In the genomic region with DNA sequence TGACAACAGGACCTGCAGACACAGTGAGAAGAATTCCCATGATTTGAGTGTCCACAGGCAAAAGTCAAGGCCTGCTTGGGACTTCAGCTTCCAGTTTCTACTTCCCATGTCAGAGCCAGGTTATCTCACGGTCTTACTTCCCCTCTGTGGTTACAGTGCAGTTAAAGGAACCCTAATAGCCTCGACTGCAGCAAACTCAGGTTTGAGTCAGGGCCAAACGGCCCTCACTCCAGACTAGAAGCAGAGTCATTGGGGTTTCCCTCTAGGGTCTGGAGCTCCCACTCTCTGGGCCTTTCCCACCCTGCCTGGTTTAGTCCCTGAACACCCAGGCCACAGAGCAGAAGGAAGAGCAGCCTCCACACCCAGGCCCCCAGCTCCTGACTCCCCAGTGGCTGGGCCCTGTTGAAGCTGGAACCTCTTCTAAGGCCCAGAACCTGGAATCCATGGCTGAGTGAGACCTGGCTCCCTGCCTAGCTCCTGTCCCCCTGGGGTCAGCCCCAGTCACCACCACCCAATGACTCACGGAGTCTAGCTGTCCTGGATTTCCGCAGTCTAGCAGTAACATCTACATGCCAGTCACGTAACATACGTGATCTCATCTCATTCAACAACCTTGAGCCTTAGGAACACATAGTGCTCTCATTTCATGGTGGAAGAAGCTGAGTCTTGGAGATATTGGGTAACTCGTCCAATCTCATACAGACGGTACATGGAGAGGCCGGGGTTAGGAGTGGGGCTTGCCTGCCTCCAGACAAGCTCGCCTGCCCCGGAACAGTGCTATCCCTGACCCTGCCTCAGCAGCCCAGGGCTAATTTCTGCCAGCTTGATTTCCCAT, we compare ENCODE assay signal across 1 cellular context.
TF ChIP-seq lines count a peak whose summit lies in the region.

No MANE protein-coding gene starts in this region.

TF ChIP-seq in HepG2, 621 proteins besides CTCF, POLR2A, EP300 and RAD21 (continued from another document and continues in another):
- TF ChIP-seq ARID3A (IDR thresholded peaks at IDR 0.05; ENCODE audit: low read depth, low read length) (peak; percentile 19; the same call in 1 of the 2 replicates), ZNF790 (CRISPR knock-in tag; IDR thresholded peaks at IDR 0.05; ENCODE audit: borderline replicate concordance) (no peak), CEBPB (IDR thresholded peaks at IDR 0.05; ENCODE audit: borderline replicate concordance, low read depth, low read length) (peak; percentile 62), ZNF333 (CRISPR knock-in tag; IDR thresholded peaks at IDR 0.05; ENCODE audit: borderline replicate concordance) (peak; percentile 64; the same call in 1 of the 2 replicates), NPAS2 (CRISPR knock-in tag; IDR thresholded peaks at IDR 0.05; ENCODE audit: borderline replicate concordance) (no peak), ZNF577 (CRISPR knock-in tag; IDR thresholded peaks at IDR 0.05; ENCODE audit: borderline replicate concordance, low read depth) (no peak), DNMT1 (CRISPR knock-in tag; IDR thresholded peaks at IDR 0.05) (no peak), PTBP1 (IDR thresholded peaks at IDR 0.05; ENCODE audit: low read depth, low read length, poor library complexity, severe bottlenecking) (no peak), ZNF607 (CRISPR knock-in tag; IDR thresholded peaks at IDR 0.05; ENCODE audit: borderline replicate concordance) (0 out of 2 replicates have a peak, but pooled peaks have one; percentile 15), REXO4 (CRISPR knock-in tag; IDR thresholded peaks at IDR 0.05; ENCODE audit: borderline replicate concordance) (no peak), NFAT5 (CRISPR knock-in tag; IDR thresholded peaks at IDR 0.05) (0 out of 2 replicates have a peak, but pooled peaks have one; percentile 41), HDAC6 (IDR thresholded peaks at IDR 0.05; ENCODE audit: low read depth, low read length) (no peak), ZNF441 (CRISPR knock-in tag; IDR thresholded peaks at IDR 0.05; ENCODE audit: borderline replicate concordance) (peak; percentile 61; the same call in 1 of the 2 replicates), ZFP41 (CRISPR knock-in tag; IDR thresholded peaks at IDR 0.05; ENCODE audit: borderline replicate concordance) (no peak; the same call in 1 of the 2 replicates), KMT2B (CRISPR knock-in tag; IDR thresholded peaks at IDR 0.05) (no peak), SP5 (CRISPR knock-in tag; IDR thresholded peaks at IDR 0.05; ENCODE audit: borderline replicate concordance, low read depth) (no peak), NFRKB (IDR thresholded peaks at IDR 0.05) (no peak), ZBTB7B (CRISPR knock-in tag; IDR thresholded peaks at IDR 0.05) (no peak), FOXA3 (CRISPR knock-in tag; IDR thresholded peaks at IDR 0.05) (peak; percentile 33; the same call in 1 of the 2 replicates), HMGXB3 (CRISPR knock-in tag; IDR thresholded peaks at IDR 0.05; ENCODE audit: borderline replicate concordance) (0 out of 2 replicates have a peak, but pooled peaks have one; percentile 6), KLF12 (CRISPR knock-in tag; IDR thresholded peaks at IDR 0.05; ENCODE audit: borderline replicate concordance) (no peak), ELF1 (CRISPR knock-in tag; IDR thresholded peaks at IDR 0.05) (no peak), ATM (IDR thresholded peaks at IDR 0.05; ENCODE audit: borderline replicate concordance) (no peak), HNF4G (IDR thresholded peaks at IDR 0.05; ENCODE audit: borderline replicate concordance, low read depth, low read length) (no peak), HNF4G (CRISPR knock-in tag; IDR thresholded peaks at IDR 0.05; ENCODE audit: borderline replicate concordance, low read depth) (peak; percentile 8; the same call in 1 of the 2 replicates), FOXK1 (CRISPR knock-in tag; IDR thresholded peaks at IDR 0.05; ENCODE audit: borderline replicate concordance, low read depth) (no peak), SATB2 (CRISPR knock-in tag; IDR thresholded peaks at IDR 0.05) (no peak), MED1 (CRISPR knock-in tag; IDR thresholded peaks at IDR 0.05) (0 out of 2 replicates have a peak, but pooled peaks have one; percentile 16)
- TF ChIP-seq, protein P1, sequence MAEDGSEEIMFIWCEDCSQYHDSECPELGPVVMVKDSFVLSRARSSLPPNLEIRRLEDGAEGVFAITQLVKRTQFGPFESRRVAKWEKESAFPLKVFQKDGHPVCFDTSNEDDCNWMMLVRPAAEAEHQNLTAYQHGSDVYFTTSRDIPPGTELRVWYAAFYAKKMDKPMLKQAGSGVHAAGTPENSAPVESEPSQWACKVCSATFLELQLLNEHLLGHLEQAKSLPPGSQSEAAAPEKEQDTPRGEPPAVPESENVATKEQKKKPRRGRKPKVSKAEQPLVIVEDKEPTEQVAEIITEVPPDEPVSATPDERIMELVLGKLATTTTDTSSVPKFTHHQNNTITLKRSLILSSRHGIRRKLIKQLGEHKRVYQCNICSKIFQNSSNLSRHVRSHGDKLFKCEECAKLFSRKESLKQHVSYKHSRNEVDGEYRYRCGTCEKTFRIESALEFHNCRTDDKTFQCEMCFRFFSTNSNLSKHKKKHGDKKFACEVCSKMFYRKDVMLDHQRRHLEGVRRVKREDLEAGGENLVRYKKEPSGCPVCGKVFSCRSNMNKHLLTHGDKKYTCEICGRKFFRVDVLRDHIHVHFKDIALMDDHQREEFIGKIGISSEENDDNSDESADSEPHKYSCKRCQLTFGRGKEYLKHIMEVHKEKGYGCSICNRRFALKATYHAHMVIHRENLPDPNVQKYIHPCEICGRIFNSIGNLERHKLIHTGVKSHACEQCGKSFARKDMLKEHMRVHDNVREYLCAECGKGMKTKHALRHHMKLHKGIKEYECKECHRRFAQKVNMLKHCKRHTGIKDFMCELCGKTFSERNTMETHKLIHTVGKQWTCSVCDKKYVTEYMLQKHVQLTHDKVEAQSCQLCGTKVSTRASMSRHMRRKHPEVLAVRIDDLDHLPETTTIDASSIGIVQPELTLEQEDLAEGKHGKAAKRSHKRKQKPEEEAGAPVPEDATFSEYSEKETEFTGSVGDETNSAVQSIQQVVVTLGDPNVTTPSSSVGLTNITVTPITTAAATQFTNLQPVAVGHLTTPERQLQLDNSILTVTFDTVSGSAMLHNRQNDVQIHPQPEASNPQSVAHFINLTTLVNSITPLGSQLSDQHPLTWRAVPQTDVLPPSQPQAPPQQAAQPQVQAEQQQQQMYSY (CRISPR knock-in tag; IDR thresholded peaks at IDR 0.05), result no peak
- TF ChIP-seq, protein P2, sequence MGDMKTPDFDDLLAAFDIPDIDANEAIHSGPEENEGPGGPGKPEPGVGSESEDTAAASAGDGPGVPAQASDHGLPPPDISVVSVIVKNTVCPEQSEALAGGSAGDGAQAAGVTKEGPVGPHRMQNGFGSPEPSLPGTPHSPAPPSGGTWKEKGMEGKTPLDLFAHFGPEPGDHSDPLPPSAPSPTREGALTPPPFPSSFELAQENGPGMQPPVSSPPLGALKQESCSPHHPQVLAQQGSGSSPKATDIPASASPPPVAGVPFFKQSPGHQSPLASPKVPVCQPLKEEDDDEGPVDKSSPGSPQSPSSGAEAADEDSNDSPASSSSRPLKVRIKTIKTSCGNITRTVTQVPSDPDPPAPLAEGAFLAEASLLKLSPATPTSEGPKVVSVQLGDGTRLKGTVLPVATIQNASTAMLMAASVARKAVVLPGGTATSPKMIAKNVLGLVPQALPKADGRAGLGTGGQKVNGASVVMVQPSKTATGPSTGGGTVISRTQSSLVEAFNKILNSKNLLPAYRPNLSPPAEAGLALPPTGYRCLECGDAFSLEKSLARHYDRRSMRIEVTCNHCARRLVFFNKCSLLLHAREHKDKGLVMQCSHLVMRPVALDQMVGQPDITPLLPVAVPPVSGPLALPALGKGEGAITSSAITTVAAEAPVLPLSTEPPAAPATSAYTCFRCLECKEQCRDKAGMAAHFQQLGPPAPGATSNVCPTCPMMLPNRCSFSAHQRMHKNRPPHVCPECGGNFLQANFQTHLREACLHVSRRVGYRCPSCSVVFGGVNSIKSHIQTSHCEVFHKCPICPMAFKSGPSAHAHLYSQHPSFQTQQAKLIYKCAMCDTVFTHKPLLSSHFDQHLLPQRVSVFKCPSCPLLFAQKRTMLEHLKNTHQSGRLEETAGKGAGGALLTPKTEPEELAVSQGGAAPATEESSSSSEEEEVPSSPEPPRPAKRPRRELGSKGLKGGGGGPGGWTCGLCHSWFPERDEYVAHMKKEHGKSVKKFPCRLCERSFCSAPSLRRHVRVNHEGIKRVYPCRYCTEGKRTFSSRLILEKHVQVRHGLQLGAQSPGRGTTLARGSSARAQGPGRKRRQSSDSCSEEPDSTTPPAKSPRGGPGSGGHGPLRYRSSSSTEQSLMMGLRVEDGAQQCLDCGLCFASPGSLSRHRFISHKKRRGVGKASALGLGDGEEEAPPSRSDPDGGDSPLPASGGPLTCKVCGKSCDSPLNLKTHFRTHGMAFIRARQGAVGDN (CRISPR knock-in tag; IDR thresholded peaks at IDR 0.05), result peak; percentile 52
